Comparison of ENCODE assay signal across 14 cellular contexts in genomic region chr13:98598043-98598442, GRCh38. TPM values are rescaled to one million over a fixed set of nuclear protein-coding genes. Genes with fewer than 3 reads are reported as not detected.
DNase-seq lines count a peak whose midpoint lies in the region; ATAC-seq and TF ChIP-seq lines count a peak whose summit lies in the region.
"Had no signal": no experiment of that assay in that cellular context is flagged by ENCODE, and none has a peak within 500 bp of the region (broad histone marks: within the 10 kb centered on the region; RNA-seq: fewer than 3 reads in every experiment).

No MANE protein-coding gene starts in this region.

- no peaks in the 10 kb centered on the region for H3K36me3 ChIP-seq in testis (ENCODE audit: low read depth, missing control alignments)
- no peaks in the 10 kb centered on the region for H3K36me3 ChIP-seq in naive thymus-derived CD4-positive, alpha-beta T cell (ENCODE audit: control insufficient read depth in 2 of 3, insufficient read depth in 3 of 3, low read length in 3 of 3)

- WGBS in testis, 2 donors: 39 to 48% methylated on average over 4 of the region's 4 CpGs

- POLR2A ChIA-PET in naive thymus-derived CD4-positive, alpha-beta T cell (lab: Charles Lee): interaction anchor here (0.6 kb wide), 1 partner anchor 9 kb away, joined by 3 read pairs; no protein-coding TSS in a partner anchor

- H3K9me3 ChIP-seq in testis: no peaks in the 10 kb centered on the region
- H3K9me3 ChIP-seq in naive thymus-derived CD4-positive, alpha-beta T cell (ENCODE audit: control insufficient read depth in 2 of 3, low read length in 3 of 3): no peaks in the 10 kb centered on the region

- no peak overlapping the region for H3K4me3 Mint-ChIP-seq in naive thymus-derived CD4-positive, alpha-beta T cell

- peaks cover 0 to 13% (median 0%) of the 10 kb centered on the region in 7 donors for H3K4me1 Mint-ChIP-seq in naive thymus-derived CD4-positive, alpha-beta T cell

- H3K36me3 Mint-ChIP-seq in naive thymus-derived CD4-positive, alpha-beta T cell: peaks cover 0 to 4% (median 0%) of the 10 kb centered on the region in 5 donors

- intact Hi-C loops in testis (cut with DNase I; ENCODE audit: low total_unique reads): no loop called here
- intact Hi-C loops in naive thymus-derived CD4-positive, alpha-beta T cell (cut with micrococcal nuclease): no loop called here

- peaks cover 0 to 3% (median 0%) of the 10 kb centered on the region in 11 donors for H3K9me3 Mint-ChIP-seq in naive thymus-derived CD4-positive, alpha-beta T cell

- no peak overlapping the region for H3K27ac ChIP-seq in testis
- no peak overlapping the region for H3K27ac ChIP-seq in naive thymus-derived CD4-positive, alpha-beta T cell (ENCODE audit: low read depth, low read length)

- CTCF ChIA-PET in naive thymus-derived CD4-positive, alpha-beta T cell (lab: Charles Lee): no interaction called here

- no peaks in the 10 kb centered on the region for H3K27me3 ChIP-seq in testis
- H3K27me3 ChIP-seq in naive thymus-derived CD4-positive, alpha-beta T cell (ENCODE audit: control insufficient read depth in 2 of 2, insufficient read depth in 2 of 2, low read length in 2 of 2): no peaks in the 10 kb centered on the region

- no peak for TF ChIP-seq CTCF in testis (IDR thresholded peaks at IDR 0.05)

- no peaks in the 10 kb centered on the region for H3K4me1 ChIP-seq in testis
- no peaks in the 10 kb centered on the region for H3K4me1 ChIP-seq in naive thymus-derived CD4-positive, alpha-beta T cell (ENCODE audit: control insufficient read depth in 2 of 2, insufficient read depth in 2 of 2, low read length in 2 of 2)

- H3K27ac Mint-ChIP-seq in naive thymus-derived CD4-positive, alpha-beta T cell: peak overlapping the region in 2 of 9 donors; percentile 6 to 23

- no peaks in the 10 kb centered on the region for H3K27me3 Mint-ChIP-seq in naive thymus-derived CD4-positive, alpha-beta T cell

- no peak overlapping the region for H3K4me3 ChIP-seq in testis
- no peak overlapping the region for H3K4me3 ChIP-seq in naive thymus-derived CD4-positive, alpha-beta T cell (ENCODE audit: low read length)
- H3K4me3 ChIP-seq: GM12878 had no signal

- DNase-seq in NCI-H82 (lab: John Stamatoyannopoulos, UW) (peak; percentile 53), NCI-H82 treated with DMSO at 0.1 percent for 48 hours (lab: John Stamatoyannopoulos, UW; ENCODE audit: unreplicated experiment) (no peak), HuH-7 (ENCODE audit: low spot score) (peak; percentile 11), cerebellar cortex (ENCODE audit: low spot score) (peak; percentile 35), lung microvascular endothelial cell (ENCODE audit: low read depth in 2 of 2) (peak; percentile 29 to 36), testis (no peak), putamen (ENCODE audit: low spot score) (no peak)
- no peak for DNase-seq in naive thymus-derived CD4-positive, alpha-beta T cell
- DNase-seq: activated CD4-positive, CD25-positive, alpha-beta regulatory T cell treated with anti-CD3 and anti-CD28 coated beads, Interleukin-2, amount 50 U/mL, for 72 hours; activated T-cell treated with anti-CD3 and anti-CD28 coated beads, Interleukin-2, amount 50 U/mL, for 48 hours; IMR-90; NCI-H2029 treated with DMSO at 0.1 percent for 48 hours; stimulated activated CD8-positive, alpha-beta memory T cell treated with anti-CD3 and anti-CD28 coated beads, Interleukin-4, amount 100 ng/mL, for 48 hours had no signal

- no peak for ATAC-seq in naive thymus-derived CD4-positive, alpha-beta T cell
- ATAC-seq: GM12878 had no signal

- TF ChIP-seq POLR2A in testis (IDR thresholded peaks at IDR 0.05): no peak

RNA-seq across cellular contexts. Expression of gene STK24, which starts 21.1 kb away (rescaled TPM):
- total RNA-seq in lung microvascular endothelial cell (23.2 and 27.7 TPM in 2 replicates), testis (100 to 1,000 TPM; 151 to 172 TPM)
- 97.4 TPM for polyA plus RNA-seq in testis (ENCODE audit: insufficient read depth, low read depth, low replicate concordance)
- total RNA-seq in naive thymus-derived CD4-positive, alpha-beta T cell: 100 to 1,000 TPM in 3 of 5 experiments, 10 to 100 TPM in 2; 90.1 to 148 (median 121) TPM
- polyA plus RNA-seq in naive thymus-derived CD4-positive, alpha-beta T cell: 10 to 100 TPM; 29.8 to 44.4 TPM

Comparison
In these comparisons a context has a peak if more than half of its experiments do, and no peak if none do; other contexts are left out.
1. DNase-seq: peak in NCI-H82 (single experiment), HuH-7 (single experiment), cerebellar cortex (single experiment) and lung microvascular endothelial cell (2 of 2); none in NCI-H82 treated with DMSO at 0.1 percent for 48 hours (single experiment), testis (single experiment), putamen (single experiment) and naive thymus-derived CD4-positive, alpha-beta T cell (0 of 9).